11 cellular contexts compared by ENCODE assay signal in the genomic region with DNA sequence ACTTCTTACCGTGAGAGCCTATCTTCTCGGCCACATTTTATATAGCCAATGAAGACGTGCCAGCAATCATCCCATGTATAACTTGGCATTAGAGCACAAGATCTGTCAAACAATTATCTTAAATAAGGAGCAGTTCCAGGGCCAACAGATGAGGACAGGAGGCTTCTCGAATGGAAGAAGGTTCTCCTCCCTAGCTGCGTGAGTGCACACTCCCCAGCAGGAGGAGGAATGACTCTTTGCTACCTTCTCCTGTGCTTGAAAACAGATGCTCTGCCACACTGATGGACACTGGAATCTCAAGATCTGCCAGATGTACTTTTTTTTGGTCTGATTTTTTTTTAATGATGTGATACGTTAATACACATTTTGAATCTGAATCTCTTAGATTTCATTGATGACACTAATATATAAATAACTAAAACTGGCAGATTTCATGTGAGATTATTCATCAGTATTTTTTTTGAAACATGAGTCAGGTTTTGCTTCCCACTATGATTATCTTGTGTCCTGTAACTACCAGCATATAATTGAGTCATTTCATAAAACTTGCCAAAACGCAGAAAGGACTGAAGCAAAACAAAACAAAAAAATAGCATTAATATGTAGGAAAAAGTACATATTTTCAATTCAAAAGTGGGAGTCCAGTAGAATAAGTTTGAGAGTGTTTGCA. TPM values are rescaled to one million over a fixed set of nuclear protein-coding genes. Genes with fewer than 3 reads are reported as not detected.
DNase-seq lines count a peak whose midpoint lies in the region; ATAC-seq and TF ChIP-seq lines count a peak whose summit lies in the region.
"Had no signal": no experiment of that assay in that cellular context is flagged by ENCODE, and none has a peak within 500 bp of the region (broad histone marks: within the 10 kb centered on the region; RNA-seq: fewer than 3 reads in every experiment).

No MANE protein-coding gene starts in this region.

- DNase-seq in Right ventricle myocardium superior = no peak
- no peak for DNase-seq in right atrium auricular region (ENCODE audit: low spot score)
- DNase-seq in foreskin fibroblast = peak in 1 of 2 donors; percentile 59
- no peak for DNase-seq in tibial nerve (ENCODE audit: low spot score in 2 of 2)
- no peak for DNase-seq in GM10248 (ENCODE audit: extremely low spot score)
- no peak for DNase-seq in medulla oblongata (ENCODE audit: extremely low spot score)
- DNase-seq: CD8-positive, alpha-beta T cell had no signal

- POLR2A ChIA-PET in GM10248 (lab: Yijun Ruan, JAX) = no interaction called here

- intact Hi-C loops in Right ventricle myocardium superior (cut with DNase I) = no loop called here

- CTCF ChIA-PET in GM10248 (lab: Yijun Ruan, JAX) = no interaction called here

- no peak overlapping the region for H3K27ac ChIP-seq in right atrium auricular region
- H3K27ac ChIP-seq in tibial nerve = peak overlapping the region in 1 of 4 donors; percentile 47

- peak in 1 of 2 donors; percentile 32 for TF ChIP-seq EP300 in tibial nerve (IDR thresholded peaks at IDR 0.05)

- no peaks in the 10 kb centered on the region for H3K36me3 ChIP-seq in right atrium auricular region
- no peaks in the 10 kb centered on the region for H3K36me3 ChIP-seq in tibial nerve
- H3K36me3 ChIP-seq: HAP-1 had no signal

- 53 to 60% methylated on average over 7 of the region's 7 CpGs for WGBS in tibial nerve, 2 donors

- H3K4me3 ChIP-seq in right atrium auricular region (no peak overlapping the region), foreskin fibroblast (ENCODE audit: low read depth in 1 of 2, low read length in 2 of 2) (peak overlapping the region; percentile 32 to 51), tibial nerve (peak overlapping the region in 1 of 4 donors; percentile 49)
- H3K4me3 ChIP-seq: lung had no signal

- H3K9me3 ChIP-seq in right atrium auricular region = no peaks in the 10 kb centered on the region
- H3K9me3 ChIP-seq in tibial nerve = no peaks in the 10 kb centered on the region
- H3K9me3 ChIP-seq: HAP-1 had no signal

- TF ChIP-seq CTCF in right atrium auricular region (IDR thresholded peaks at IDR 0.05) (peak in 1 of 2 donors; percentile 47), foreskin fibroblast (IDR thresholded peaks at IDR 0.05; ENCODE audit: low read depth, low read length) (peak; percentile 68), tibial nerve (IDR thresholded peaks at IDR 0.05) (peak in 3 of 5 experiments; percentile 34 to 68 (median 52)), GM10248 (IDR thresholded peaks at IDR 0.05; ENCODE audit: control extremely low read depth, extremely low read depth, low read depth, missing control alignments) (no peak)

- ATAC-seq in Right ventricle myocardium superior (ENCODE audit: poor library complexity) = peak; percentile 73
- ATAC-seq in SK-N-SH treated with all-trans-retinoic acid at 6 μM for 48 hours = peak; percentile 99
- no peak for ATAC-seq in HG03108 (IDR thresholded peaks at IDR 0.05; ENCODE audit: unreplicated experiment)
- ATAC-seq: CD8-positive, alpha-beta T cell had no signal

- TF ChIP-seq POLR2A in tibial nerve (IDR thresholded peaks at IDR 0.05) = no peak

- H3K4me1 ChIP-seq in right atrium auricular region = no peaks in the 10 kb centered on the region
- H3K4me1 ChIP-seq in tibial nerve = peaks cover 0 to 9% (median 2%) of the 10 kb centered on the region in 4 donors

- H3K27me3 ChIP-seq in right atrium auricular region = no peaks in the 10 kb centered on the region
- no peaks in the 10 kb centered on the region for H3K27me3 ChIP-seq in tibial nerve

TF ChIP-seq in SK-N-SH treated with all-trans-retinoic acid at 6 μM for 48 hours, 23 proteins besides CTCF, POLR2A, EP300 and RAD21:
- TF ChIP-seq PPARA (CRISPR knock-in tag; IDR thresholded peaks at IDR 0.05; ENCODE audit: borderline replicate concordance) (no peak), TCF4 (CRISPR knock-in tag; IDR thresholded peaks at IDR 0.05; ENCODE audit: borderline replicate concordance) (no peak), TOX (CRISPR knock-in tag; IDR thresholded peaks at IDR 0.05; ENCODE audit: borderline replicate concordance) (no peak), ZFP3 (CRISPR knock-in tag; IDR thresholded peaks at IDR 0.05) (no peak), TSHZ2 (CRISPR knock-in tag; IDR thresholded peaks at IDR 0.05) (no peak), BACH2 (CRISPR knock-in tag; IDR thresholded peaks at IDR 0.05; ENCODE audit: borderline replicate concordance) (no peak), ZFP30 (CRISPR knock-in tag; IDR thresholded peaks at IDR 0.05) (no peak), ZNF70 (CRISPR knock-in tag; IDR thresholded peaks at IDR 0.05) (no peak), SNAI2 (CRISPR knock-in tag; IDR thresholded peaks at IDR 0.05) (no peak)
- TF ChIP-seq, protein P1, sequence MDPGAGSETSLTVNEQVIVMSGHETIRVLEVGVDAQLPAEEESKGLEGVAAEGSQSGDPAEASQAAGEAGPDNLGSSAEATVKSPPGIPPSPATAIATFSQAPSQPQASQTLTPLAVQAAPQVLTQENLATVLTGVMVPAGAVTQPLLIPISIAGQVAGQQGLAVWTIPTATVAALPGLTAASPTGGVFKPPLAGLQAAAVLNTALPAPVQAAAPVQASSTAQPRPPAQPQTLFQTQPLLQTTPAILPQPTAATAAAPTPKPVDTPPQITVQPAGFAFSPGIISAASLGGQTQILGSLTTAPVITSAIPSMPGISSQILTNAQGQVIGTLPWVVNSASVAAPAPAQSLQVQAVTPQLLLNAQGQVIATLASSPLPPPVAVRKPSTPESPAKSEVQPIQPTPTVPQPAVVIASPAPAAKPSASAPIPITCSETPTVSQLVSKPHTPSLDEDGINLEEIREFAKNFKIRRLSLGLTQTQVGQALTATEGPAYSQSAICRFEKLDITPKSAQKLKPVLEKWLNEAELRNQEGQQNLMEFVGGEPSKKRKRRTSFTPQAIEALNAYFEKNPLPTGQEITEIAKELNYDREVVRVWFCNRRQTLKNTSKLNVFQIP (CRISPR knock-in tag; IDR thresholded peaks at IDR 0.05; ENCODE audit: borderline replicate concordance, low read depth) = no peak

RNA-seq across cellular contexts. Expression of gene VIT, which starts 0.6 kb away (rescaled TPM):
- total RNA-seq in Right ventricle myocardium superior (19.4 TPM), right atrium auricular region (10 to 100 TPM; 12.3 to 16.9 TPM), tibial nerve (100 to 1,000 TPM in 3 of 4 donors, 10 to 100 TPM in 1; 55.2 to 201 (median 125) TPM)
- total RNA-seq: CD8-positive, alpha-beta T cell had no signal

Comparison
In these comparisons a context has a peak if more than half of its experiments do, and no peak if none do; other contexts are left out.
1. H3K4me3 ChIP-seq: peak in foreskin fibroblast (2 of 2); none in right atrium auricular region (0 of 2).